Comparison of ENCODE assay signal across 8 cellular contexts in genomic region chr17:42677012-42677857, GRCh38. TPM values are rescaled to one million over a fixed set of nuclear protein-coding genes. Genes with fewer than 3 reads are reported as not detected.
DNase-seq lines count a peak whose midpoint lies in the region; ATAC-seq lines count a peak whose summit lies in the region.

No MANE protein-coding gene starts in this region.

- H3K9me3 Mint-ChIP-seq in activated naive CD8-positive, alpha-beta T cell (ENCODE audit: low read depth), result no peaks in the 10 kb centered on the region

- H3K27ac ChIP-seq in substantia nigra (ENCODE audit: low read depth, low read length, poor library complexity, severe bottlenecking), result peak overlapping the region; percentile 96

- H3K27ac Mint-ChIP-seq in activated naive CD8-positive, alpha-beta T cell, result no peak overlapping the region

- H3K27me3 Mint-ChIP-seq in activated naive CD8-positive, alpha-beta T cell, result peaks cover 15% of the 10 kb centered on the region

- peaks cover 48% of the 10 kb centered on the region for H3K4me1 Mint-ChIP-seq in activated naive CD8-positive, alpha-beta T cell (ENCODE audit: low read depth)

- peak; percentile 93 for DNase-seq in GM04503 (ENCODE audit: low read depth)
- DNase-seq in NCI-H1092 treated with DMSO at 0.1 percent for 48 hours (lab: John Stamatoyannopoulos, UW), result peak; percentile 99
- DNase-seq in SKM-1 (lab: John Stamatoyannopoulos, UW; ENCODE audit: unreplicated experiment), result peak; percentile 98
- peak; percentile 93 for DNase-seq in glomerular endothelial cell (ENCODE audit: extremely low read depth, low read depth, low spot score)
- peak; percentile 98 for DNase-seq in non-pigmented ciliary epithelial cell (ENCODE audit: low read depth)
- DNase-seq in substantia nigra (lab: John Stamatoyannopoulos, UW), result peak; percentile 94 to 100 (median 99)

- peak; percentile 72 for ATAC-seq in HG02610 (IDR thresholded peaks at IDR 0.05; ENCODE audit: unreplicated experiment)

- peak overlapping the region; percentile 90 for H3K4me3 Mint-ChIP-seq in activated naive CD8-positive, alpha-beta T cell

- no peaks in the 10 kb centered on the region for H3K36me3 Mint-ChIP-seq in activated naive CD8-positive, alpha-beta T cell

RNA-seq across cellular contexts. Expression of gene PLEKHH3, which starts 0.4 kb away (rescaled TPM):
- 12.2 and 15.6 TPM in 2 replicates for total RNA-seq in glomerular endothelial cell

RNA-seq across cellular contexts. Expression of gene CCR10, which starts 4.4 kb away (rescaled TPM):
- 0.34 and 1.4 TPM in 2 replicates for total RNA-seq in glomerular endothelial cell

RNA-seq across cellular contexts. Expression of gene CNTNAP1, which starts 5.1 kb away (rescaled TPM):
- total RNA-seq in glomerular endothelial cell, result 17.6 and 17.9 TPM in 2 replicates

RNA-seq across cellular contexts. Expression of gene TUBG2, which starts 18.2 kb away (rescaled TPM):
- total RNA-seq in glomerular endothelial cell, result 18.7 and 20.8 TPM in 2 replicates

Comparison
In these comparisons a context has a peak if more than half of its experiments do, and no peak if none do; other contexts are left out.
1. Peak in every context shown above with its lines: DNase-seq, ATAC-seq and H3K27ac ChIP-seq.